12 cellular contexts compared by ENCODE assay signal in genomic region chr17:38911731-38912081, GRCh38. TPM values are rescaled to one million over a fixed set of nuclear protein-coding genes. Genes with fewer than 3 reads are reported as not detected.
A peak's percentile ranks its signal among the peaks of the same experiment; 100 is the strongest.
DNase-seq lines count a peak whose midpoint lies in the region; ATAC-seq and TF ChIP-seq lines count a peak whose summit lies in the region.
"Not testable (repeated sequence)": the region's sequence is repeated elsewhere in the genome, so short reads cannot be mapped to it uniquely, and the experiment has no call there.
"Had no signal": no experiment of that assay in that cellular context is flagged by ENCODE, and none has a peak within 500 bp of the region (broad histone marks: within the 10 kb centered on the region; RNA-seq: fewer than 3 reads in every experiment).

No MANE protein-coding gene starts in this region.

- H3K18ac ChIP-seq in neuronal stem cell (ENCODE audit: low read length) = not testable (repeated sequence)

- not testable (repeated sequence) for TF ChIP-seq CTCF in Caco-2 (IDR thresholded peaks at IDR 0.05; ENCODE audit: insufficient read depth in 1 of 2, low read depth in 1 of 2, low read length in 1 of 2, severe bottlenecking in 1 of 2, unreplicated experiment in 1 of 2); body of pancreas (IDR thresholded peaks at IDR 0.05); esophagus muscularis mucosa (IDR thresholded peaks at IDR 0.05); vagina (IDR thresholded peaks at IDR 0.05)

- not testable (repeated sequence) for H3K4me1 ChIP-seq in Caco-2; neuronal stem cell (ENCODE audit: control insufficient read depth in 2 of 2, insufficient read depth in 1 of 2, low read depth in 1 of 2, low read length in 2 of 2)
- H3K4me1 ChIP-seq in body of pancreas (peaks cover 32% of the 10 kb centered on the region), esophagus muscularis mucosa (peaks cover 47 to 77% (median 61%) of the 10 kb centered on the region in 4 donors), right cardiac atrium (ENCODE audit: control insufficient read depth, insufficient read depth, low read length) (peaks cover 13% of the 10 kb centered on the region), stomach smooth muscle (ENCODE audit: control insufficient read depth, insufficient read depth, low read length) (peaks cover 51% of the 10 kb centered on the region), vagina (peaks cover 63% of the 10 kb centered on the region)

- H3K4me2 ChIP-seq in neuronal stem cell (ENCODE audit: insufficient read depth, low read length, poor library complexity, severe bottlenecking) = not testable (repeated sequence)

- H3K36me3 ChIP-seq in Caco-2 (ENCODE audit: control insufficient read depth, insufficient read depth, low read length) = not testable (repeated sequence)
- H3K36me3 ChIP-seq in body of pancreas (replicated peaks in 1 of 2; ENCODE audit: insufficient read depth in 1 of 2, low read depth in 2 of 2) (peaks cover 15 to 19% of the 10 kb centered on the region in 2 donors), esophagus muscularis mucosa (peaks cover 19 to 52% (median 48%) of the 10 kb centered on the region in 4 donors), neuronal stem cell (replicated peaks in 1 of 2; ENCODE audit: control insufficient read depth in 2 of 2, insufficient read depth in 2 of 2, low read length in 2 of 2) (peaks cover 23 to 71% of the 10 kb centered on the region in 2 donors), stomach smooth muscle (ENCODE audit: control insufficient read depth in 2 of 2, insufficient read depth in 2 of 2, low read length in 2 of 2) (peaks cover 17 to 28% of the 10 kb centered on the region in 2 donors), vagina (peaks cover 0 to 25% of the 10 kb centered on the region in 2 donors)

- not testable (repeated sequence) for ATAC-seq in activated T-helper 17 cell treated with anti-CD3 and anti-CD28 coated beads, Interleukin-2, amount 50 U/mL, for 72 hours (replicated peaks); body of pancreas; right cardiac atrium

- CTCF ChIA-PET in Caco-2 (lab: Charles Lee) = not testable (repeated sequence)

- not testable (repeated sequence) for DNase-seq in Caco-2; esophagus muscularis mucosa (ENCODE audit: extremely low spot score); neuronal stem cell (ENCODE audit: low spot score); vagina (ENCODE audit: extremely low spot score in 2 of 2)
- DNase-seq in body of pancreas = peak in 1 of 4 donors; percentile 8
- DNase-seq in right cardiac atrium = peak in 2 of 3 donors; percentile 6 to 14

- H3K27me3 ChIP-seq in Caco-2 (replicated peaks; ENCODE audit: control insufficient read depth, insufficient read depth, low read length); body of pancreas; esophagus muscularis mucosa; right cardiac atrium (ENCODE audit: control insufficient read depth, insufficient read depth); neuronal stem cell (ENCODE audit: control insufficient read depth in 3 of 3, insufficient read depth in 3 of 3, low read depth in 1 of 3, low read length in 3 of 3); stomach smooth muscle (ENCODE audit: control insufficient read depth in 1 of 2, insufficient read depth in 2 of 2, low read length in 2 of 2); vagina: not testable (repeated sequence)

- intact Hi-C loops in Caco-2 (cut with micrococcal nuclease; ENCODE audit: unreplicated experiment); body of pancreas (cut with DNase I); esophagus muscularis mucosa (cut with DNase I); right cardiac atrium (cut with DNase I); vagina (cut with DNase I): not testable (repeated sequence)

- H3K27ac Mint-ChIP-seq in Caco-2 (ENCODE audit: unreplicated experiment) = peak overlapping the region; percentile 18
- peak overlapping the region; percentile 50 for H3K27ac Mint-ChIP-seq in activated T-helper 17 cell treated with anti-CD3 and anti-CD28 coated beads, Interleukin-2, amount 50 U/mL, for 72 hours

- H2BK120ac ChIP-seq in neuronal stem cell (ENCODE audit: low read depth, low read length) = not testable (repeated sequence)

- H3K14ac ChIP-seq in neuronal stem cell (ENCODE audit: low read length) = not testable (repeated sequence)

- not testable (repeated sequence) for BruUV-seq in Caco-2 (replicated peaks; lab: Mats Ljungman, UMichigan)

- H2BK12ac ChIP-seq in neuronal stem cell (ENCODE audit: low read length) = not testable (repeated sequence)

- not testable (repeated sequence) for H3K4ac ChIP-seq in neuronal stem cell (ENCODE audit: low read length)

- not testable (repeated sequence) for H3K79me1 ChIP-seq in neuronal stem cell (ENCODE audit: low read depth, low read length)

- not testable (repeated sequence) for H3K4me3 Mint-ChIP-seq in Caco-2 (ENCODE audit: unreplicated experiment); activated T-helper 17 cell treated with anti-CD3 and anti-CD28 coated beads, Interleukin-2, amount 50 U/mL, for 72 hours

- H3K27me3 Mint-ChIP-seq in Caco-2 (ENCODE audit: insufficient read depth, unreplicated experiment); activated T-helper 17 cell treated with anti-CD3 and anti-CD28 coated beads, Interleukin-2, amount 50 U/mL, for 72 hours: not testable (repeated sequence)

- WGBS in body of pancreas, 2 donors = 92 to 96% methylated on average over 8 of the region's 8 CpGs
- WGBS in esophagus muscularis mucosa = 87% methylated on average over 8 of the region's 8 CpGs
- WGBS in right cardiac atrium = 92% methylated on average over 8 of the region's 8 CpGs
- no CpG with 5 or more reads among the region's 8 CpGs for WGBS in neuronal stem cell (ENCODE audit: extremely low coverage in 2 of 2, insufficient read length in 2 of 2, insufficient replicate concordance in 1 of 2), 2 donors

- H3K36me3 Mint-ChIP-seq in Caco-2 (ENCODE audit: insufficient read depth, unreplicated experiment) = peaks cover 72% of the 10 kb centered on the region
- peaks cover 90% of the 10 kb centered on the region for H3K36me3 Mint-ChIP-seq in activated T-helper 17 cell treated with anti-CD3 and anti-CD28 coated beads, Interleukin-2, amount 50 U/mL, for 72 hours (ENCODE audit: low read depth)

- H3K9me3 Mint-ChIP-seq in Caco-2 (ENCODE audit: unreplicated experiment); activated T-helper 17 cell treated with anti-CD3 and anti-CD28 coated beads, Interleukin-2, amount 50 U/mL, for 72 hours: not testable (repeated sequence)

- not testable (repeated sequence) for H2BK15ac ChIP-seq in neuronal stem cell (ENCODE audit: low read length)

- not testable (repeated sequence) for H3K4me1 Mint-ChIP-seq in Caco-2 (ENCODE audit: low read depth, unreplicated experiment); activated T-helper 17 cell treated with anti-CD3 and anti-CD28 coated beads, Interleukin-2, amount 50 U/mL, for 72 hours

- H3K9ac ChIP-seq in neuronal stem cell (ENCODE audit: low read depth, low read length, poor library complexity); stomach smooth muscle (ENCODE audit: low read length in 2 of 2): not testable (repeated sequence)

- not testable (repeated sequence) for H2AFZ ChIP-seq in neuronal stem cell (ENCODE audit: low read length)

- not testable (repeated sequence) for TF ChIP-seq EP300 in esophagus muscularis mucosa (IDR thresholded peaks at IDR 0.05)

- H3K9me3 ChIP-seq in Caco-2; body of pancreas; esophagus muscularis mucosa; right cardiac atrium (ENCODE audit: control insufficient read depth, low read length); neuronal stem cell (replicated peaks in 1 of 2; ENCODE audit: control insufficient read depth in 2 of 2, insufficient read depth in 1 of 2, low read depth in 1 of 2, low read length in 2 of 2); stomach smooth muscle (ENCODE audit: control insufficient read depth in 2 of 2, low read length in 2 of 2); vagina: not testable (repeated sequence)

- not testable (repeated sequence) for TF ChIP-seq POLR2A in body of pancreas (IDR thresholded peaks at IDR 0.05); esophagus muscularis mucosa (IDR thresholded peaks at IDR 0.05; ENCODE audit: low read depth); vagina (IDR thresholded peaks at IDR 0.05)

- H2BK5ac ChIP-seq in neuronal stem cell (ENCODE audit: low read length) = peak overlapping the region; percentile 5

- H2AK5ac ChIP-seq in neuronal stem cell (ENCODE audit: low read depth, low read length) = not testable (repeated sequence)

- not testable (repeated sequence) for H3K4me3 ChIP-seq in Caco-2 (ENCODE audit: low read depth, low read length); body of pancreas; esophagus muscularis mucosa; right cardiac atrium (ENCODE audit: low read length); neuronal stem cell (ENCODE audit: low read length in 2 of 2); stomach smooth muscle (ENCODE audit: low read length in 2 of 2); vagina

- H4K8ac ChIP-seq in neuronal stem cell (ENCODE audit: low read depth, low read length) = not testable (repeated sequence)

- not testable (repeated sequence) for H3K23ac ChIP-seq in neuronal stem cell (ENCODE audit: low read depth, low read length, poor library complexity)

- POLR2A ChIA-PET in Caco-2 (lab: Charles Lee) = not testable (repeated sequence)

- H3K27ac ChIP-seq in body of pancreas (peak overlapping the region; percentile 66 to 72 (median 67)), esophagus muscularis mucosa (replicated peaks in 1 of 4) (peak overlapping the region; percentile 15 to 69 (median 42)), stomach smooth muscle (ENCODE audit: low read length) (peak overlapping the region; percentile 58), vagina (peak overlapping the region; percentile 36)
- not testable (repeated sequence) for H3K27ac ChIP-seq in right cardiac atrium (ENCODE audit: low read length); neuronal stem cell (replicated peaks; ENCODE audit: low read length)

- H4K91ac ChIP-seq in neuronal stem cell (ENCODE audit: low read depth, low read length, poor library complexity) = not testable (repeated sequence)

RNA-seq across cellular contexts. Expression of gene LASP1, which starts 41.8 kb away (rescaled TPM):
- total RNA-seq in Caco-2 (2022) (137 and 143 TPM in 2 replicates), body of pancreas (10 to 100 TPM; 70.3 to 76.1 TPM), esophagus muscularis mucosa (100 to 1,000 TPM in 1 of 4 donors, 10 to 100 TPM in 3; 46.9 to 102 (median 74.7) TPM), right cardiac atrium (10 to 100 TPM; 29.2 to 39.6 (median 35.8) TPM), vagina (69.0 TPM)
- 100 to 1,000 TPM; 116 to 172 TPM for total RNA-seq in activated T-helper 17 cell treated with anti-CD3 and anti-CD28 coated beads, Interleukin-2, amount 50 U/mL, for 72 hours
- 23.8 TPM for polyA plus RNA-seq in right cardiac atrium
- polyA plus RNA-seq in neuronal stem cell (2013, experiment 1 of 2) = 77.5 TPM
- 79.6 TPM for polyA plus RNA-seq in neuronal stem cell (2013, experiment 2 of 2)

RNA-seq across cellular contexts. Expression of gene FBXO47, which starts 55.5 kb away (rescaled TPM):
- total RNA-seq in Caco-2 (2022) (not detected in 2 replicates), body of pancreas (not detected), esophagus muscularis mucosa (under 1 TPM in 1 of 4 donors, not detected in 3; 0.26 TPM), right cardiac atrium (not detected), vagina (not detected)
- total RNA-seq in activated T-helper 17 cell treated with anti-CD3 and anti-CD28 coated beads, Interleukin-2, amount 50 U/mL, for 72 hours = not detected
- not detected for polyA plus RNA-seq in right cardiac atrium
- not detected for polyA plus RNA-seq in neuronal stem cell (2013, experiment 1 of 2)
- not detected for polyA plus RNA-seq in neuronal stem cell (2013, experiment 2 of 2)
- total RNA-seq: CD4-positive, CD25-positive, alpha-beta regulatory T cell; H1; LHCN-M2; PC-9 had no signal
- polyA plus RNA-seq: CD4-positive, CD25-positive, alpha-beta regulatory T cell; H1 had no signal

RNA-seq across cellular contexts. Expression of gene RPL23, which starts 58.2 kb away (rescaled TPM):
- total RNA-seq in Caco-2 (2022) (2,216 and 2,327 TPM in 2 replicates), body of pancreas (100 to 1,000 TPM; 693 to 755 TPM), esophagus muscularis mucosa (1,000 to 10,000 TPM in 2 of 4 donors, 100 to 1,000 TPM in 2; 721 to 1,711 (median 1,283) TPM), right cardiac atrium (100 to 1,000 TPM; 830 to 995 (median 880) TPM), vagina (1,585 TPM)
- total RNA-seq in activated T-helper 17 cell treated with anti-CD3 and anti-CD28 coated beads, Interleukin-2, amount 50 U/mL, for 72 hours = 1,000 to 10,000 TPM; 1,686 to 2,077 TPM
- 1,847 TPM for polyA plus RNA-seq in right cardiac atrium
- 5,636 TPM for polyA plus RNA-seq in neuronal stem cell (2013, experiment 1 of 2)
- 5,601 TPM for polyA plus RNA-seq in neuronal stem cell (2013, experiment 2 of 2)
